7 cellular contexts compared by ENCODE assay signal in genomic region chr19:460877-461609, GRCh38. TPM values are rescaled to one million over a fixed set of nuclear protein-coding genes. Genes with fewer than 3 reads are reported as not detected.
DNase-seq lines count a peak whose midpoint lies in the region; ATAC-seq lines count a peak whose summit lies in the region.

Gene SHC2, minus strand, starts transcription at chr19:461033. Its CDS starts 37 bp downstream, at chr19:460996.

- H3K27ac Mint-ChIP-seq in activated naive CD8-positive, alpha-beta T cell treated with anti-CD3 and anti-CD28 coated beads for 36 hours: no peak within 1 kb of the TSS

- H3K27me3 ChIP-seq in iPS DF 6.9 (ENCODE audit: control insufficient read depth, insufficient read depth, low read length): peaks cover 7% of the 10 kb centered on the region
- peaks cover 24% of the 10 kb centered on the region for H3K27me3 ChIP-seq in skeletal muscle satellite cell (ENCODE audit: control insufficient read depth, insufficient read depth, low read length)

- H3K27ac ChIP-seq in iPS DF 6.9 (ENCODE audit: low read length): no peak within 1 kb of the TSS

- H3K36me3 Mint-ChIP-seq in activated naive CD8-positive, alpha-beta T cell treated with anti-CD3 and anti-CD28 coated beads for 36 hours: no peaks in the 10 kb centered on the region

- peaks cover 4% of the 10 kb centered on the region for H3K4me1 Mint-ChIP-seq in activated naive CD8-positive, alpha-beta T cell treated with anti-CD3 and anti-CD28 coated beads for 36 hours

- peaks cover 23% of the 10 kb centered on the region for H3K27me3 Mint-ChIP-seq in activated naive CD8-positive, alpha-beta T cell treated with anti-CD3 and anti-CD28 coated beads for 36 hours

- no CpG with 5 or more reads among the region's 77 CpGs for WGBS in iPS DF 6.9 (ENCODE audit: insufficient coverage, insufficient read length)

- H3K4me3 Mint-ChIP-seq in activated naive CD8-positive, alpha-beta T cell treated with anti-CD3 and anti-CD28 coated beads for 36 hours: peak within 1 kb of the TSS; percentile 59

- H3K9me3 ChIP-seq in iPS DF 6.9 (ENCODE audit: control insufficient read depth, insufficient read depth, low read length) (no peaks in the 10 kb centered on the region), skeletal muscle satellite cell (replicated peaks; ENCODE audit: low read length) (no peaks in the 10 kb centered on the region)

- DNase-seq in HuH-7.5 (ENCODE audit: low spot score) (peak; percentile 88), iPS DF 6.9 (ENCODE audit: low read depth, low spot score) (no peak), pons (ENCODE audit: low spot score) (no peak)
- DNase-seq in activated naive CD8-positive, alpha-beta T cell treated with anti-CD3 and anti-CD28 coated beads for 36 hours: no peak

- H3K4me3 ChIP-seq in iPS DF 6.9 (ENCODE audit: low read length) (peak within 1 kb of the TSS; percentile 59), skeletal muscle satellite cell (ENCODE audit: low read length) (peak within 1 kb of the TSS; percentile 54)

- no peaks in the 10 kb centered on the region; the same call in 1 of the 2 replicates for H3K36me3 ChIP-seq in iPS DF 6.9 (ENCODE audit: control insufficient read depth, insufficient read depth, low read length)
- H3K36me3 ChIP-seq in skeletal muscle satellite cell (ENCODE audit: insufficient read depth, low read length): no peaks in the 10 kb centered on the region

- peak within 1 kb of the TSS; percentile 62 for H3K4me2 ChIP-seq in skeletal muscle satellite cell (ENCODE audit: low read length)

- H3K9me3 Mint-ChIP-seq in activated naive CD8-positive, alpha-beta T cell treated with anti-CD3 and anti-CD28 coated beads for 36 hours: peaks cover 2% of the 10 kb centered on the region

- H3K4me1 ChIP-seq in iPS DF 6.9 (ENCODE audit: control insufficient read depth, insufficient read depth, low read length) (no peaks in the 10 kb centered on the region), skeletal muscle satellite cell (ENCODE audit: control insufficient read depth, insufficient read depth, low read length) (no peaks in the 10 kb centered on the region)

- no peak for ATAC-seq in GM21529 (IDR thresholded peaks at IDR 0.05; ENCODE audit: unreplicated experiment)
- no peak for ATAC-seq in HG03175 (IDR thresholded peaks at IDR 0.05; ENCODE audit: unreplicated experiment)

- no peak within 1 kb of the TSS for H3K9ac ChIP-seq in skeletal muscle satellite cell (ENCODE audit: low read depth, low read length)

RNA-seq across cellular contexts. Expression of gene SHC2, which starts in this region (rescaled TPM):
- under 1 TPM in 1 of 2 experiments, not detected in 1; 0.32 TPM for total RNA-seq in activated naive CD8-positive, alpha-beta T cell treated with anti-CD3 and anti-CD28 coated beads for 36 hours
- total RNA-seq in skeletal muscle satellite cell (2012; rRNA removed): under 0.01 TPM in 1 of 2 replicates, not detected in the other
